ENCODE assay signal across 1 cellular context in genomic region chr20:47358052-47358671, GRCh38.
TF ChIP-seq lines count a peak whose summit lies in the region.

No MANE protein-coding gene starts in this region.

TF ChIP-seq in HepG2, 621 proteins besides CTCF, POLR2A, EP300 and RAD21 (continued from another document and continues in another):
- TF ChIP-seq ZNF18 (CRISPR knock-in tag; IDR thresholded peaks at IDR 0.05; ENCODE audit: insufficient replicate concordance) (no peak), CHD2 (IDR thresholded peaks at IDR 0.05; ENCODE audit: low read depth, low read length) (peak; percentile 12; the same call in 1 of the 2 replicates), TBL1XR1 (IDR thresholded peaks at IDR 0.05; ENCODE audit: borderline replicate concordance, low read length, partially characterized antibody) (peak; percentile 12), KLF9 (CRISPR knock-in tag; IDR thresholded peaks at IDR 0.05; ENCODE audit: low read depth) (no peak; the same call in 1 of the 2 replicates), SMAD1 (CRISPR knock-in tag; IDR thresholded peaks at IDR 0.05; ENCODE audit: borderline replicate concordance, low read depth) (no peak), POLR2G (IDR thresholded peaks at IDR 0.05; ENCODE audit: low read depth, low read length) (peak; percentile 64), SP5 (CRISPR knock-in tag; IDR thresholded peaks at IDR 0.05; ENCODE audit: borderline replicate concordance, low read depth) (no peak), RELA (CRISPR knock-in tag; IDR thresholded peaks at IDR 0.05) (no peak), ZBTB46 (CRISPR knock-in tag; IDR thresholded peaks at IDR 0.05; ENCODE audit: borderline replicate concordance) (no peak), DNMT3B (CRISPR knock-in tag; conservative IDR thresholded peaks at IDR 0.05) (peak; percentile 29; the same call in 1 of the 2 replicates), JUNB (CRISPR knock-in tag; IDR thresholded peaks at IDR 0.05; ENCODE audit: borderline replicate concordance) (no peak), FLYWCH1 (CRISPR knock-in tag; IDR thresholded peaks at IDR 0.05) (0 out of 2 replicates have a peak, but pooled peaks have one; percentile 13), PCBP2 (optimal IDR thresholded peaks at IDR 0.05; ENCODE audit: low read depth, low read length, poor library complexity, severe bottlenecking) (peak; percentile 83), ZNF547 (CRISPR knock-in tag; IDR thresholded peaks at IDR 0.05) (no peak), ZNF792 (CRISPR knock-in tag; IDR thresholded peaks at IDR 0.05) (no peak), ZNF724P (CRISPR knock-in tag; IDR thresholded peaks at IDR 0.05; ENCODE audit: borderline replicate concordance) (peak; percentile 59; the same call in 1 of the 2 replicates), ZNF713 (CRISPR knock-in tag; IDR thresholded peaks at IDR 0.05) (peak; percentile 18; the same call in 1 of the 2 replicates), EEA1 (CRISPR knock-in tag; IDR thresholded peaks at IDR 0.05; ENCODE audit: borderline replicate concordance) (0 out of 2 replicates have a peak, but pooled peaks have one; percentile 19), ZNF24 (IDR thresholded peaks at IDR 0.05) (no peak), PRDM10 (CRISPR knock-in tag; IDR thresholded peaks at IDR 0.05; ENCODE audit: low read depth) (peak; percentile 6; the same call in 1 of the 2 replicates), AFF4 (CRISPR knock-in tag; IDR thresholded peaks at IDR 0.05) (peak; percentile 2; the same call in 1 of the 2 replicates), SRSF9 (IDR thresholded peaks at IDR 0.05; ENCODE audit: borderline replicate concordance, insufficient read depth, low read depth, low read length, poor library complexity, severe bottlenecking) (no peak), ZNF740 (CRISPR knock-in tag; IDR thresholded peaks at IDR 0.05) (peak; percentile 51), SPEN (CRISPR knock-in tag; IDR thresholded peaks at IDR 0.05; ENCODE audit: low read depth) (no peak), NFKBIZ (CRISPR knock-in tag; IDR thresholded peaks at IDR 0.05) (no peak; the same call in 1 of the 2 replicates), ZSCAN30 (CRISPR knock-in tag; IDR thresholded peaks at IDR 0.05) (peak; percentile 13; the same call in 1 of the 2 replicates), ZNF317 (CRISPR knock-in tag; IDR thresholded peaks at IDR 0.05) (0 out of 2 replicates have a peak, but pooled peaks have one; percentile 14), ZBTB7B (CRISPR knock-in tag; IDR thresholded peaks at IDR 0.05) (no peak), ZBTB43 (CRISPR knock-in tag; conservative IDR thresholded peaks at IDR 0.05) (no peak), IRF9 (CRISPR knock-in tag; IDR thresholded peaks at IDR 0.05; ENCODE audit: borderline replicate concordance) (no peak), ZNF484 (CRISPR knock-in tag; IDR thresholded peaks at IDR 0.05; ENCODE audit: borderline replicate concordance, low read depth) (no peak), HMGA1 (CRISPR knock-in tag; conservative IDR thresholded peaks at IDR 0.05) (no peak), KLF6 (CRISPR knock-in tag; IDR thresholded peaks at IDR 0.05) (0 out of 2 replicates have a peak, but pooled peaks have one; percentile 1), ZNF503 (CRISPR knock-in tag; IDR thresholded peaks at IDR 0.05) (no peak), ZNF383 (CRISPR knock-in tag; IDR thresholded peaks at IDR 0.05; ENCODE audit: borderline replicate concordance) (no peak), SOX13 (IDR thresholded peaks at IDR 0.05) (no peak), SOX13 (CRISPR knock-in tag; conservative IDR thresholded peaks at IDR 0.05 in 1 of 2, IDR thresholded peaks at IDR 0.05 in 1 of 2) (0 out of 4 replicates have a peak, but pooled peaks of 1 of the 2 experiments have one; percentile 17), ZNF343 (CRISPR knock-in tag; IDR thresholded peaks at IDR 0.05) (no peak), ZNF75D (CRISPR knock-in tag; IDR thresholded peaks at IDR 0.05; ENCODE audit: borderline replicate concordance) (peak; percentile 91; the same call in 1 of the 2 replicates), HOXA9 (CRISPR knock-in tag; IDR thresholded peaks at IDR 0.05; ENCODE audit: borderline replicate concordance) (no peak), NFIB (CRISPR knock-in tag; IDR thresholded peaks at IDR 0.05; ENCODE audit: borderline replicate concordance) (no peak), SNAI1 (CRISPR knock-in tag; IDR thresholded peaks at IDR 0.05; ENCODE audit: borderline replicate concordance) (no peak), RBM22 (optimal IDR thresholded peaks at IDR 0.05; ENCODE audit: low read length) (no peak), DDIT3 (CRISPR knock-in tag; IDR thresholded peaks at IDR 0.05) (no peak), ZNF263 (CRISPR knock-in tag; IDR thresholded peaks at IDR 0.05) (no peak), ZNF670 (CRISPR knock-in tag; IDR thresholded peaks at IDR 0.05; ENCODE audit: borderline replicate concordance) (no peak), ZFP82 (CRISPR knock-in tag; IDR thresholded peaks at IDR 0.05; ENCODE audit: borderline replicate concordance) (peak; percentile 35; the same call in 1 of the 2 replicates), KDM2A (CRISPR knock-in tag; IDR thresholded peaks at IDR 0.05; ENCODE audit: borderline replicate concordance, low read depth) (no peak), SUZ12 (IDR thresholded peaks at IDR 0.05; ENCODE audit: low read depth, low read length) (no peak), NPAS2 (CRISPR knock-in tag; IDR thresholded peaks at IDR 0.05; ENCODE audit: borderline replicate concordance) (no peak), PAF1 (CRISPR knock-in tag; IDR thresholded peaks at IDR 0.05) (peak; percentile 87; the same call in 1 of the 2 replicates), ZNF790 (CRISPR knock-in tag; IDR thresholded peaks at IDR 0.05; ENCODE audit: borderline replicate concordance) (0 out of 2 replicates have a peak, but pooled peaks have one; percentile 3), ZSCAN9 (CRISPR knock-in tag; IDR thresholded peaks at IDR 0.05; ENCODE audit: borderline replicate concordance) (peak; percentile 3; the same call in 1 of the 2 replicates)
